Comparison of ENCODE assay signal across 14 cellular contexts in genomic region chr1:224065455-224065854, GRCh38. TPM values are rescaled to one million over a fixed set of nuclear protein-coding genes. Genes with fewer than 3 reads are reported as not detected.
DNase-seq lines count a peak whose midpoint lies in the region; ATAC-seq, FAIRE-seq and TF ChIP-seq lines count a peak whose summit lies in the region.
"Had no signal": no experiment of that assay in that cellular context is flagged by ENCODE, and none has a peak within 500 bp of the region (broad histone marks: within the 10 kb centered on the region; RNA-seq: fewer than 3 reads in every experiment).

No MANE protein-coding gene starts in this region.

- H3K79me2 ChIP-seq in HepG2 (ENCODE audit: insufficient read depth, low read length), result no peaks in the 10 kb centered on the region

- 47% methylated on average over 2 of the region's 2 CpGs for WGBS in liver
- 26% methylated on average over 2 of the region's 2 CpGs for WGBS in HepG2 (ENCODE audit: low lambda C conversion rate)

- CTCF ChIA-PET in HepG2 (lab: Yijun Ruan, JAX; ENCODE audit: low intra/inter-chr PET ratio, low total read pairs), result no interaction called here

- H3K36me3 ChIP-seq in liver (ENCODE audit: control insufficient read depth in 4 of 4, insufficient read depth in 3 of 4, low read depth in 1 of 4, low read length in 3 of 4) (no peaks in the 10 kb centered on the region), HepG2 (replicated peaks in 1 of 2; ENCODE audit: control insufficient read depth in 1 of 2, insufficient read depth in 2 of 2, low read length in 2 of 2) (no peaks in the 10 kb centered on the region), upper lobe of right lung (no peaks in the 10 kb centered on the region)

- no peak for TF ChIP-seq RAD21 in liver (IDR thresholded peaks at IDR 0.05)
- no peak for TF ChIP-seq RAD21 in HepG2 (CRISPR knock-in tag; IDR thresholded peaks at IDR 0.05)

- in situ Hi-C loops in HepG2 (cut with HindIII; ENCODE audit: extremely low pct_ligation_motif_present, low pct_unique_long_range_greater_than_20kb), result no loop called here

- no peak for FAIRE-seq in HepG2 (lab: Jason Lieb, UNC)
- FAIRE-seq: colon, TTC549 had no signal

- no peak for DNase-seq in HepG2 (ENCODE audit: low spot score)
- DNase-seq in RPMI7951 (ENCODE audit: low read depth), result peak; percentile 28
- peak; percentile 48 for DNase-seq in fibroblast of pulmonary artery (ENCODE audit: low read depth)
- no peak for DNase-seq in upper lobe of right lung
- DNase-seq in progenitor cell of endocrine pancreas (ENCODE audit: low spot score, unreplicated experiment), result no peak
- no peak for DNase-seq in coronary artery (ENCODE audit: low spot score)
- DNase-seq: activated T-cell treated with anti-CD3 and anti-CD28 coated beads, Interleukin-2, amount 50 U/mL, for 1 hour; hippocampal formation; NCI-H1092 treated with DMSO at 0.1 percent for 48 hours had no signal

- H3K4me1 Mint-ChIP-seq in progenitor cell of endocrine pancreas (ENCODE audit: low read depth), result peaks cover 14% of the 10 kb centered on the region

- POLR2A ChIA-PET in HepG2 (lab: Yijun Ruan, JAX), result no interaction called here

- no peak overlapping the region for H3K4me3 ChIP-seq in liver (ENCODE audit: low read depth in 1 of 3, low read length in 3 of 3)
- no peak overlapping the region for H3K4me3 ChIP-seq in HepG2 (replicated peaks in 1 of 3; ENCODE audit: insufficient read depth in 1 of 3, low read depth in 2 of 3, low read length in 3 of 3)
- H3K4me3 ChIP-seq in fibroblast of pulmonary artery (replicated peaks; ENCODE audit: low read depth, low read length), result no peak overlapping the region
- H3K4me3 ChIP-seq in upper lobe of right lung, result no peak overlapping the region
- no peak overlapping the region for H3K4me3 ChIP-seq in coronary artery
- H3K4me3 ChIP-seq: smooth muscle cell had no signal

- TF ChIP-seq CTCF in liver (IDR thresholded peaks at IDR 0.05; ENCODE audit: low read depth, low read length, missing input control), result no peak
- TF ChIP-seq CTCF in HepG2 (CRISPR knock-in tag; IDR thresholded peaks at IDR 0.05), result no peak
- TF ChIP-seq CTCF in fibroblast of pulmonary artery (IDR thresholded peaks at IDR 0.05; ENCODE audit: low read length, missing control alignments), result no peak
- TF ChIP-seq CTCF in upper lobe of right lung (IDR thresholded peaks at IDR 0.05), result no peak
- TF ChIP-seq CTCF in progenitor cell of endocrine pancreas (IDR thresholded peaks at IDR 0.05; ENCODE audit: unreplicated experiment), result no peak
- no peak for TF ChIP-seq CTCF in coronary artery (IDR thresholded peaks at IDR 0.05)

- no peak overlapping the region for H2AFZ ChIP-seq in HepG2 (ENCODE audit: low read length)

- intact Hi-C loops in HepG2 (cut with micrococcal nuclease; ENCODE audit: unreplicated experiment) (no loop called here), upper lobe of right lung (cut with DNase I) (no loop called here)

- H3K9me3 ChIP-seq in liver (ENCODE audit: control insufficient read depth in 4 of 4, low read length in 3 of 4) (no peaks in the 10 kb centered on the region), HepG2 (ENCODE audit: low read length) (no peaks in the 10 kb centered on the region), upper lobe of right lung (no peaks in the 10 kb centered on the region)

- H3K4me3 Mint-ChIP-seq in progenitor cell of endocrine pancreas (ENCODE audit: low read depth), result no peak overlapping the region

- TF ChIP-seq POLR2A in HepG2 (IDR thresholded peaks at IDR 0.05; ENCODE audit: insufficient read depth in 1 of 2, low read depth in 2 of 2, low read length in 2 of 2), result no peak

- no TSS peak for BruUV-seq in HepG2 (replicated peaks; lab: Mats Ljungman, UMichigan)

- no peak overlapping the region for H3K27ac Mint-ChIP-seq in progenitor cell of endocrine pancreas

- TF ChIP-seq EP300 in HepG2 (IDR thresholded peaks at IDR 0.05; ENCODE audit: low read depth in 2 of 2, low read length in 2 of 2), result no peak
- TF ChIP-seq EP300 in HepG2 (CRISPR knock-in tag; IDR thresholded peaks at IDR 0.05; ENCODE audit: borderline replicate concordance), result no peak

- H3K27me3 Mint-ChIP-seq in progenitor cell of endocrine pancreas, result peaks cover 28% of the 10 kb centered on the region

- no peaks in the 10 kb centered on the region for H3K36me3 Mint-ChIP-seq in progenitor cell of endocrine pancreas (ENCODE audit: insufficient read depth)

- H3K4me2 ChIP-seq in HepG2 (ENCODE audit: low read depth, low read length), result no peak overlapping the region
- H3K4me2 ChIP-seq: smooth muscle cell had no signal

- H3K4me1 ChIP-seq in liver (ENCODE audit: control insufficient read depth in 4 of 4, insufficient read depth in 4 of 4, low read length in 3 of 4) (no peaks in the 10 kb centered on the region), HepG2 (ENCODE audit: insufficient read depth, low read length) (peaks cover 14% of the 10 kb centered on the region), upper lobe of right lung (no peaks in the 10 kb centered on the region)

- no peaks in the 10 kb centered on the region for H3K9me3 Mint-ChIP-seq in progenitor cell of endocrine pancreas (ENCODE audit: low read depth)

- H3K27ac ChIP-seq in liver (ENCODE audit: low read depth in 1 of 2, low read length in 2 of 2) (no peak overlapping the region), HepG2 (ENCODE audit: extremely low read length, insufficient read depth, low read length) (no peak overlapping the region), upper lobe of right lung (no peak overlapping the region), coronary artery (no peak overlapping the region)

- ATAC-seq in HepG2, result no peak
- ATAC-seq in upper lobe of right lung, result peak; percentile 40
- no peak for ATAC-seq in GM19463 (IDR thresholded peaks at IDR 0.05; ENCODE audit: unreplicated experiment)

- no peak overlapping the region for H3K9ac ChIP-seq in liver (ENCODE audit: low read depth in 1 of 2, low read length in 2 of 2)
- H3K9ac ChIP-seq in HepG2 (ENCODE audit: insufficient read depth, low read depth, low read length), result no peak overlapping the region

- H3K27me3 ChIP-seq in liver (ENCODE audit: control insufficient read depth in 4 of 4, insufficient read depth in 4 of 4, low read length in 3 of 4), result no peaks in the 10 kb centered on the region
- H3K27me3 ChIP-seq in HepG2 (ENCODE audit: control insufficient read depth in 1 of 2, insufficient read depth in 2 of 2, low read length in 2 of 2), result no peaks in the 10 kb centered on the region; a peak in 2 of 5 replicates
- no peaks in the 10 kb centered on the region for H3K27me3 ChIP-seq in upper lobe of right lung

- no peaks in the 10 kb centered on the region for H4K20me1 ChIP-seq in HepG2 (ENCODE audit: insufficient read depth, low read length)

TF ChIP-seq in liver, 16 proteins besides CTCF, POLR2A, EP300 and RAD21:
- peak; percentile 35 for TF ChIP-seq NR2F2 (IDR thresholded peaks at IDR 0.05)
- TF ChIP-seq YY1 (IDR thresholded peaks at IDR 0.05), result no peak

TF ChIP-seq in HepG2, 621 proteins besides CTCF, POLR2A, EP300 and RAD21 (continues in another document):
- TF ChIP-seq ZNF629 (CRISPR knock-in tag; conservative IDR thresholded peaks at IDR 0.05) (no peak), ZFP82 (CRISPR knock-in tag; IDR thresholded peaks at IDR 0.05; ENCODE audit: borderline replicate concordance) (no peak), ZNF138 (CRISPR knock-in tag; IDR thresholded peaks at IDR 0.05; ENCODE audit: low read depth) (no peak)

RNA-seq across cellular contexts. Expression of gene FBXO28, which starts 48.5 kb away (rescaled TPM):
- total RNA-seq in liver (10 to 100 TPM; 17.4 to 23.1 TPM), HepG2 (2016; rRNA removed; fragmentation: Illumina TruSeq; extraction: Trizol) (29.1 and 38.2 TPM in 2 replicates), upper lobe of right lung (24.9 TPM), progenitor cell of endocrine pancreas (31.9 and 33.5 TPM in 2 replicates)
- polyA plus RNA-seq in liver (1 to 10 TPM; 6.7 to 8.9 TPM), HepG2 (2011; rRNA removed) (6.9 and 8.5 TPM in 2 replicates)
- 3.6 and 4.3 TPM in 2 replicates for total RNA-seq in HepG2 (2016; cell fraction: cytosol; rRNA removed; fragmentation: Illumina TruSeq; extraction: Trizol; ENCODE audit: low read depth)
- total RNA-seq in HepG2 (2016; cell fraction: insoluble cytoplasmic fraction; rRNA removed; fragmentation: Illumina TruSeq; extraction: Trizol), result 29.7 and 37.5 TPM in 2 replicates
- total RNA-seq in HepG2 (2016; cell fraction: membrane; rRNA removed; fragmentation: Illumina TruSeq; extraction: Trizol), result 12.9 and 13.7 TPM in 2 replicates
- total RNA-seq in HepG2 (2016; cell fraction: nucleus; rRNA removed; fragmentation: Illumina TruSeq; extraction: Trizol), result 20.6 and 25.7 TPM in 2 replicates
- polyA plus RNA-seq in HepG2 (2011; cell fraction: cytosol; rRNA removed), result 5.0 and 5.6 TPM in 2 replicates
- 5.5 and 6.6 TPM in 2 replicates for polyA plus RNA-seq in HepG2 (2011; cell fraction: nucleus; rRNA removed)
- polyA plus RNA-seq in HepG2 (2012), result 7.4 and 8.5 TPM in 2 replicates
- 1.5 and 2.2 TPM in 2 replicates for polyA plus RNA-seq in HepG2 (2016; cell fraction: cytosol; fragmentation: Illumina TruSeq; extraction: Trizol; ENCODE audit: low read depth)
- polyA plus RNA-seq in HepG2 (2016; cell fraction: insoluble cytoplasmic fraction; fragmentation: Illumina TruSeq; extraction: Trizol; ENCODE audit: low read depth), result 25.0 and 28.7 TPM in 2 replicates
- 4.5 and 6.0 TPM in 2 replicates for polyA plus RNA-seq in HepG2 (2016; cell fraction: membrane; fragmentation: Illumina TruSeq; extraction: Trizol; ENCODE audit: low read depth)
- polyA plus RNA-seq in HepG2 (2016; cell fraction: nucleus; fragmentation: Illumina TruSeq; extraction: Trizol; ENCODE audit: insufficient read depth, low read depth), result 18.0 and 25.6 TPM in 2 replicates
- polyA minus RNA-seq in HepG2 (2011; rRNA and poly(A)+ RNA removed; ENCODE audit: low replicate concordance), result 9.9 and 23.9 TPM in 2 replicates
- 12.4 and 15.0 TPM in 2 replicates for polyA minus RNA-seq in HepG2 (2011; cell fraction: cytosol; rRNA and poly(A)+ RNA removed)
- polyA minus RNA-seq in HepG2 (2011; cell fraction: nucleus; rRNA and poly(A)+ RNA removed), result 36.1 and 39.4 TPM in 2 replicates
- 24.3 and 26.6 TPM in 2 replicates for total RNA-seq in RPMI7951 (2014; rRNA removed; shearing (Covaris generic))

Comparison
In these comparisons a context has a peak if more than half of its experiments do, and no peak if none do; other contexts are left out.
1. DNase-seq: peak in RPMI7951 (single experiment) and fibroblast of pulmonary artery (single experiment); none in HepG2 (single experiment), upper lobe of right lung (single experiment), progenitor cell of endocrine pancreas (single experiment) and coronary artery (single experiment).